8 cellular contexts compared by ENCODE assay signal in genomic region chr21:17780539-17780938, GRCh38. TPM values are rescaled to one million over a fixed set of nuclear protein-coding genes. Genes with fewer than 3 reads are reported as not detected.
DNase-seq lines count a peak whose midpoint lies in the region; ATAC-seq and TF ChIP-seq lines count a peak whose summit lies in the region.

No MANE protein-coding gene starts in this region.

- no peak overlapping the region for H3K27ac ChIP-seq in gastroesophageal sphincter
- H3K27ac ChIP-seq in esophagus muscularis mucosa (replicated peaks in 1 of 4), result no peak overlapping the region

- no peaks in the 10 kb centered on the region for H3K9me3 ChIP-seq in gastroesophageal sphincter
- no peaks in the 10 kb centered on the region for H3K9me3 ChIP-seq in esophagus muscularis mucosa

- TF ChIP-seq EP300 in gastroesophageal sphincter (IDR thresholded peaks at IDR 0.05) (no peak), esophagus muscularis mucosa (IDR thresholded peaks at IDR 0.05) (no peak)

- H3K27me3 Mint-ChIP-seq in natural killer cell (ENCODE audit: low read depth in 2 of 2) (no peaks in the 10 kb centered on the region), nephron progenitor cell (ENCODE audit: low read depth, poor library complexity) (peaks cover 2% of the 10 kb centered on the region)

- H3K4me3 Mint-ChIP-seq in natural killer cell, result peak overlapping the region; percentile 49
- no peak overlapping the region for H3K4me3 Mint-ChIP-seq in nephron progenitor cell

- no peak for TF ChIP-seq POLR2A in gastroesophageal sphincter (IDR thresholded peaks at IDR 0.05)
- no peak for TF ChIP-seq POLR2A in esophagus muscularis mucosa (IDR thresholded peaks at IDR 0.05; ENCODE audit: low read depth)

- TF ChIP-seq CTCF in natural killer cell (IDR thresholded peaks at IDR 0.05), result no peak
- no peak for TF ChIP-seq CTCF in gastroesophageal sphincter (IDR thresholded peaks at IDR 0.05)
- TF ChIP-seq CTCF in esophagus muscularis mucosa (IDR thresholded peaks at IDR 0.05), result no peak
- no peak for TF ChIP-seq CTCF in nephron progenitor cell (IDR thresholded peaks at IDR 0.05)

- whole genome bisulfite sequencing in gastroesophageal sphincter (ENCODE audit: low coverage in 1 of 2), 2 donors, result 72 to 83% methylated on average over 6 of the region's 6 CpGs
- WGBS in esophagus muscularis mucosa, result 69% methylated on average over 6 of the region's 6 CpGs

- no peaks in the 10 kb centered on the region for H3K27me3 ChIP-seq in gastroesophageal sphincter
- H3K27me3 ChIP-seq in esophagus muscularis mucosa, result no peaks in the 10 kb centered on the region

- H3K9me3 Mint-ChIP-seq in natural killer cell, result no peaks in the 10 kb centered on the region
- no peaks in the 10 kb centered on the region for H3K9me3 Mint-ChIP-seq in nephron progenitor cell

- H3K36me3 Mint-ChIP-seq in natural killer cell, result no peaks in the 10 kb centered on the region
- H3K36me3 Mint-ChIP-seq in nephron progenitor cell (ENCODE audit: low read depth), result peaks cover 33% of the 10 kb centered on the region

- H3K4me1 ChIP-seq in gastroesophageal sphincter (no peaks in the 10 kb centered on the region), esophagus muscularis mucosa (peaks cover 0 to 5% (median 0%) of the 10 kb centered on the region in 4 donors)

- H3K4me1 Mint-ChIP-seq in natural killer cell, result peaks cover 77 to 78% of the 10 kb centered on the region in 2 donors
- no peaks in the 10 kb centered on the region for H3K4me1 Mint-ChIP-seq in nephron progenitor cell

- H3K27ac Mint-ChIP-seq in natural killer cell (peak overlapping the region; percentile 91 to 92), nephron progenitor cell (no peak overlapping the region)

- intact Hi-C loops in natural killer cell (cut with micrococcal nuclease) (loop anchor here (5.0 kb wide), 1 partner anchor 168 kb away; the partner anchor contains the start of gene BTG3), esophagus muscularis mucosa (cut with DNase I) (no loop called here)

- H3K36me3 ChIP-seq in gastroesophageal sphincter (peaks cover 0 to 8% of the 10 kb centered on the region in 2 donors), esophagus muscularis mucosa (peaks cover 0 to 7% (median 0%) of the 10 kb centered on the region in 4 donors)

- peak; percentile 32 for ATAC-seq in GM19025 (IDR thresholded peaks at IDR 0.05; ENCODE audit: low read depth, unreplicated experiment)
- ATAC-seq in HG02970 (IDR thresholded peaks at IDR 0.05; ENCODE audit: low FRiP score, unreplicated experiment), result peak; percentile 29
- peak; percentile 53 to 75 (median 71) for ATAC-seq in natural killer cell
- no peak for ATAC-seq in gastroesophageal sphincter

- H3K4me3 ChIP-seq in gastroesophageal sphincter (no peak overlapping the region), esophagus muscularis mucosa (no peak overlapping the region)

- DNase-seq in T follicular helper cell (ENCODE audit: low read depth) (peak; percentile 41), natural killer cell (no peak), esophagus muscularis mucosa (ENCODE audit: extremely low spot score) (no peak), hypothalamus (lab: John Stamatoyannopoulos, UW) (no peak), nephron progenitor cell (no peak)

RNA-seq across cellular contexts. Expression of gene C21orf91, which starts 38.6 kb away (rescaled TPM):
- total RNA-seq in natural killer cell, result 10 to 100 TPM; 40.9 to 59.4 (median 46.4) TPM
- total RNA-seq in gastroesophageal sphincter, result 10 to 100 TPM; 10.2 to 14.5 (median 12.3) TPM
- 10 to 100 TPM in 1 of 4 donors, 1 to 10 TPM in 3; 7.9 to 10.9 (median 9.1) TPM for total RNA-seq in esophagus muscularis mucosa
